11 cellular contexts compared by ENCODE assay signal in genomic region chr3:72155391-72156064, GRCh38.
DNase-seq lines count a peak whose midpoint lies in the region; ATAC-seq and TF ChIP-seq lines count a peak whose summit lies in the region.
"Had no signal": no experiment of that assay in that cellular context is flagged by ENCODE, and none has a peak within 500 bp of the region (broad histone marks: within the 10 kb centered on the region; RNA-seq: fewer than 3 reads in every experiment).

No MANE protein-coding gene starts in this region.

- H3K27me3 Mint-ChIP-seq in naive thymus-derived CD4-positive, alpha-beta T cell = peaks cover 0 to 3% (median 0%) of the 10 kb centered on the region in 5 donors

- no peak for TF ChIP-seq CTCF in vagina (IDR thresholded peaks at IDR 0.05)

- no peaks in the 10 kb centered on the region for H3K36me3 ChIP-seq in vagina
- H3K36me3 ChIP-seq in naive thymus-derived CD4-positive, alpha-beta T cell (ENCODE audit: control insufficient read depth in 2 of 3, insufficient read depth in 3 of 3, low read length in 3 of 3) = no peaks in the 10 kb centered on the region
- H3K36me3 ChIP-seq: BLaER1 had no signal

- ATAC-seq in naive thymus-derived CD4-positive, alpha-beta T cell = no peak
- ATAC-seq: activated CD8-positive, alpha-beta T cell treated with anti-CD3 and anti-CD28 coated beads for 36 hours had no signal

- intact Hi-C loops in vagina (cut with DNase I) = no loop called here
- intact Hi-C loops in naive thymus-derived CD4-positive, alpha-beta T cell (cut with micrococcal nuclease) = no loop called here

- CTCF ChIA-PET in naive thymus-derived CD4-positive, alpha-beta T cell (lab: Charles Lee) = no interaction called here

- POLR2A ChIA-PET in naive thymus-derived CD4-positive, alpha-beta T cell (lab: Charles Lee) = no interaction called here

- peaks cover 0 to 9% (median 5%) of the 10 kb centered on the region in 7 donors for H3K4me1 Mint-ChIP-seq in naive thymus-derived CD4-positive, alpha-beta T cell

- H3K4me3 ChIP-seq in vagina = no peak overlapping the region
- no peak overlapping the region for H3K4me3 ChIP-seq in naive thymus-derived CD4-positive, alpha-beta T cell (ENCODE audit: low read length)
- H3K4me3 ChIP-seq: BLaER1 had no signal

- TF ChIP-seq POLR2A in vagina (IDR thresholded peaks at IDR 0.05) = no peak

- H3K4me1 ChIP-seq in vagina = peaks cover 36% of the 10 kb centered on the region
- H3K4me1 ChIP-seq in naive thymus-derived CD4-positive, alpha-beta T cell (ENCODE audit: control insufficient read depth in 2 of 2, insufficient read depth in 2 of 2, low read length in 2 of 2) = no peaks in the 10 kb centered on the region

- no peaks in the 10 kb centered on the region for H3K36me3 Mint-ChIP-seq in naive thymus-derived CD4-positive, alpha-beta T cell
- H3K36me3 Mint-ChIP-seq: memory B cell had no signal

- H3K9me3 Mint-ChIP-seq in naive thymus-derived CD4-positive, alpha-beta T cell = peaks cover 0 to 7% (median 0%) of the 10 kb centered on the region in 11 donors
- H3K9me3 Mint-ChIP-seq: activated CD8-positive, alpha-beta T cell treated with anti-CD3 and anti-CD28 coated beads for 36 hours had no signal

- peak; percentile 8 for DNase-seq in NCI-H510A treated with DMSO at 0.1 percent for 48 hours (lab: John Stamatoyannopoulos, UW)
- no peak for DNase-seq in NCI-H510A (lab: John Stamatoyannopoulos, UW)
- DNase-seq in dermis microvascular lymphatic vessel endothelial cell (ENCODE audit: low read depth in 2 of 2) = peak; percentile 83 to 95
- DNase-seq in mucosa of gallbladder (ENCODE audit: low spot score) = peak; percentile 44
- DNase-seq in vagina (ENCODE audit: extremely low spot score in 2 of 2) = peak in 1 of 2 donors; percentile 97
- no peak for DNase-seq in NCI-H345 (lab: John Stamatoyannopoulos, UW)
- DNase-seq in DMS153 treated with DMSO at 0.1 percent for 48 hours (lab: John Stamatoyannopoulos, UW; ENCODE audit: unreplicated experiment) = no peak
- DNase-seq in naive thymus-derived CD4-positive, alpha-beta T cell = no peak
- DNase-seq: activated CD8-positive, alpha-beta T cell treated with anti-CD3 and anti-CD28 coated beads for 36 hours had no signal

- H3K27me3 ChIP-seq in vagina = no peaks in the 10 kb centered on the region
- H3K27me3 ChIP-seq in naive thymus-derived CD4-positive, alpha-beta T cell (ENCODE audit: control insufficient read depth in 2 of 2, insufficient read depth in 2 of 2, low read length in 2 of 2) = no peaks in the 10 kb centered on the region
- H3K27me3 ChIP-seq: BLaER1 had no signal

- H3K4me3 Mint-ChIP-seq in naive thymus-derived CD4-positive, alpha-beta T cell = no peak overlapping the region
- H3K4me3 Mint-ChIP-seq: activated CD8-positive, alpha-beta T cell treated with anti-CD3 and anti-CD28 coated beads for 36 hours; memory B cell had no signal

- H3K27ac Mint-ChIP-seq in naive thymus-derived CD4-positive, alpha-beta T cell = no peak overlapping the region
- H3K27ac Mint-ChIP-seq: activated CD8-positive, alpha-beta T cell treated with anti-CD3 and anti-CD28 coated beads for 36 hours; memory B cell had no signal

- H3K9me3 ChIP-seq in vagina = no peaks in the 10 kb centered on the region
- H3K9me3 ChIP-seq in naive thymus-derived CD4-positive, alpha-beta T cell (ENCODE audit: control insufficient read depth in 2 of 3, low read length in 3 of 3) = no peaks in the 10 kb centered on the region

- peak overlapping the region; percentile 55 for H3K27ac ChIP-seq in vagina
- no peak overlapping the region for H3K27ac ChIP-seq in naive thymus-derived CD4-positive, alpha-beta T cell (ENCODE audit: low read depth, low read length)
- H3K27ac ChIP-seq: BLaER1 had no signal

Comparison
In these comparisons a context has a peak if more than half of its experiments do, and no peak if none do; other contexts are left out.
1. DNase-seq: peak in NCI-H510A treated with DMSO at 0.1 percent for 48 hours (single experiment), dermis microvascular lymphatic vessel endothelial cell (2 of 2) and mucosa of gallbladder (single experiment); none in NCI-H510A (single experiment), NCI-H345 (single experiment), DMS153 treated with DMSO at 0.1 percent for 48 hours (single experiment) and naive thymus-derived CD4-positive, alpha-beta T cell (0 of 9).